In genomic region chr2:232505805-232506360, GRCh38 we compare ENCODE assay signal across 25 cellular contexts. TPM values are rescaled to one million over a fixed set of nuclear protein-coding genes. Genes with fewer than 3 reads are reported as not detected.
"Had no signal": no experiment of that assay in that cellular context is flagged by ENCODE, and none has a peak within 500 bp of the region (broad histone marks: within the 10 kb centered on the region; RNA-seq: fewer than 3 reads in every experiment).

No MANE protein-coding gene starts in this region.

- ATAC-seq: activated CD8-positive, alpha-beta memory T cell treated with anti-CD3 and anti-CD28 coated beads, Interleukin-2, amount 10 ng/mL, durations not matched to agents 7 days and 5 days; left ventricle myocardium superior; naive thymus-derived CD4-positive, alpha-beta T cell; right cardiac atrium; stimulated activated naive CD8-positive, alpha-beta T cell treated with anti-CD3 and anti-CD28 coated beads, Interleukin-15, Interleukin-2, amounts not matched to agents 100 U/mL and 50 U/mL, for 24 hours; T-cell had no signal

- DNase-seq: activated CD4-positive, alpha-beta memory T cell treated with anti-CD3 and anti-CD28 coated beads, Interleukin-2, amount 10 ng/mL, durations not matched to agents 7 days and 5 days; activated CD4-positive, alpha-beta T cell treated with anti-CD3 and anti-CD28 coated beads for 48 hours; activated CD4-positive, CD25-positive, alpha-beta regulatory T cell; activated CD8-positive, alpha-beta memory T cell treated with anti-CD3 and anti-CD28 coated beads, Interleukin-2, amount 10 ng/mL, durations not matched to agents 7 days and 5 days; activated naive CD4-positive, alpha-beta T cell; activated naive CD8-positive, alpha-beta T cell treated with anti-CD3 and anti-CD28 coated beads for 36 hours; amniotic stem cell; dorsolateral prefrontal cortex; head of caudate nucleus; left ventricle myocardium superior; mesenchymal stem cell; naive thymus-derived CD4-positive, alpha-beta T cell; stimulated activated naive CD8-positive, alpha-beta T cell treated with anti-CD3 and anti-CD28 coated beads, Interleukin-15, Interleukin-2, amounts not matched to agents 100 U/mL and 50 U/mL, for 24 hours; T-cell; tibial artery had no signal

- H3K36me3 ChIP-seq: cardiac muscle cell, prostate gland, tibial artery had no signal

- H3K27me3 ChIP-seq: dorsolateral prefrontal cortex had no signal

- H3K4me3 ChIP-seq: cardiac muscle cell, dorsolateral prefrontal cortex, prostate gland, skin epidermis, tibial artery had no signal

- H3K9me3 Mint-ChIP-seq: activated CD4-positive, alpha-beta memory T cell treated with anti-CD3 and anti-CD28 coated beads, Interleukin-2, amount 10 ng/mL, durations not matched to agents 7 days and 5 days; activated naive CD8-positive, alpha-beta T cell treated with anti-CD3 and anti-CD28 coated beads for 36 hours; naive thymus-derived CD4-positive, alpha-beta T cell; T-cell had no signal

- H3K27ac ChIP-seq: cardiac muscle cell, dorsolateral prefrontal cortex, prostate gland, skin epidermis, tibial artery had no signal

- H3K4me1 ChIP-seq: prostate gland had no signal

- H3K9me3 ChIP-seq: prostate gland, tibial artery had no signal

- H3K27ac Mint-ChIP-seq: activated CD4-positive, alpha-beta memory T cell treated with anti-CD3 and anti-CD28 coated beads, Interleukin-2, amount 10 ng/mL, durations not matched to agents 7 days and 5 days; activated CD8-positive, alpha-beta memory T cell treated with anti-CD3 and anti-CD28 coated beads, Interleukin-2, amount 10 ng/mL, durations not matched to agents 7 days and 5 days; activated naive CD8-positive, alpha-beta T cell treated with anti-CD3 and anti-CD28 coated beads for 36 hours; naive thymus-derived CD4-positive, alpha-beta T cell; T-cell had no signal

- H3K4me3 Mint-ChIP-seq: activated CD4-positive, alpha-beta memory T cell treated with anti-CD3 and anti-CD28 coated beads, Interleukin-2, amount 10 ng/mL, durations not matched to agents 7 days and 5 days; activated CD8-positive, alpha-beta memory T cell treated with anti-CD3 and anti-CD28 coated beads, Interleukin-2, amount 10 ng/mL, durations not matched to agents 7 days and 5 days; activated naive CD8-positive, alpha-beta T cell treated with anti-CD3 and anti-CD28 coated beads for 36 hours; naive thymus-derived CD4-positive, alpha-beta T cell; T-cell had no signal

- H3K36me3 Mint-ChIP-seq: activated CD8-positive, alpha-beta memory T cell treated with anti-CD3 and anti-CD28 coated beads, Interleukin-2, amount 10 ng/mL, durations not matched to agents 7 days and 5 days; activated naive CD8-positive, alpha-beta T cell treated with anti-CD3 and anti-CD28 coated beads for 36 hours; naive thymus-derived CD4-positive, alpha-beta T cell; T-cell had no signal

RNA-seq across cellular contexts. Expression of gene PRSS56, which starts 14.3 kb away (rescaled TPM):
- total RNA-seq: activated CD4-positive, alpha-beta memory T cell treated with anti-CD3 and anti-CD28 coated beads, Interleukin-2, amount 10 ng/mL, durations not matched to agents 7 days and 5 days; activated CD8-positive, alpha-beta memory T cell treated with anti-CD3 and anti-CD28 coated beads, Interleukin-2, amount 10 ng/mL, durations not matched to agents 7 days and 5 days; activated naive CD8-positive, alpha-beta T cell treated with anti-CD3 and anti-CD28 coated beads for 36 hours; cardiac muscle cell; kidney epithelial cell; mucosa of gallbladder; naive thymus-derived CD4-positive, alpha-beta T cell; osteocyte; prostate gland; T-cell; urinary bladder had no signal
- polyA plus RNA-seq: cardiac muscle cell; esophagus; naive thymus-derived CD4-positive, alpha-beta T cell; urinary bladder had no signal

RNA-seq across cellular contexts. Expression of gene ECEL1, which starts 18.2 kb away (rescaled TPM):
- total RNA-seq: activated CD4-positive, alpha-beta memory T cell treated with anti-CD3 and anti-CD28 coated beads, Interleukin-2, amount 10 ng/mL, durations not matched to agents 7 days and 5 days; naive thymus-derived CD4-positive, alpha-beta T cell had no signal
- polyA plus RNA-seq: naive thymus-derived CD4-positive, alpha-beta T cell had no signal

RNA-seq across cellular contexts. Expression of gene CHRND, which starts 20.1 kb away (rescaled TPM):
- total RNA-seq: activated CD4-positive, alpha-beta memory T cell treated with anti-CD3 and anti-CD28 coated beads, Interleukin-2, amount 10 ng/mL, durations not matched to agents 7 days and 5 days; activated CD8-positive, alpha-beta memory T cell treated with anti-CD3 and anti-CD28 coated beads, Interleukin-2, amount 10 ng/mL, durations not matched to agents 7 days and 5 days; activated naive CD8-positive, alpha-beta T cell treated with anti-CD3 and anti-CD28 coated beads for 36 hours; frontal cortex; kidney epithelial cell; left ventricle myocardium superior; mucosa of gallbladder; naive thymus-derived CD4-positive, alpha-beta T cell; osteocyte; T-cell had no signal
- polyA plus RNA-seq: esophagus, urinary bladder had no signal

RNA-seq across cellular contexts. Expression of gene CHRNG, which starts 33.6 kb away (rescaled TPM):
- total RNA-seq: activated CD4-positive, alpha-beta memory T cell treated with anti-CD3 and anti-CD28 coated beads, Interleukin-2, amount 10 ng/mL, durations not matched to agents 7 days and 5 days; activated CD8-positive, alpha-beta memory T cell treated with anti-CD3 and anti-CD28 coated beads, Interleukin-2, amount 10 ng/mL, durations not matched to agents 7 days and 5 days; activated naive CD8-positive, alpha-beta T cell treated with anti-CD3 and anti-CD28 coated beads for 36 hours; cardiac muscle cell; dorsolateral prefrontal cortex; frontal cortex; kidney epithelial cell; left ventricle myocardium superior; mucosa of gallbladder; naive thymus-derived CD4-positive, alpha-beta T cell; osteocyte; prostate gland; right cardiac atrium; T-cell had no signal
- polyA plus RNA-seq: esophagus, right cardiac atrium, urinary bladder had no signal
